ENCODE assay signal across 1 cellular context in genomic region chr17:57849874-57850754, GRCh38.
A peak's percentile ranks its signal among the peaks of the same experiment; 100 is the strongest.
TF ChIP-seq lines count a peak whose summit lies in the region.

MRPS23 (minus strand) TSS chr17:57850044; CDS start chr17:57850010, 34 bp downstream.

TF ChIP-seq in HepG2, 621 proteins besides CTCF, POLR2A, EP300 and RAD21 (continued from another document and continues in another):
- TF ChIP-seq PAXIP1 (CRISPR knock-in tag; conservative IDR thresholded peaks at IDR 0.05) (peak; percentile 87), YY1 (IDR thresholded peaks at IDR 0.05; ENCODE audit: insufficient read depth, insufficient replicate concordance, low read depth, low read length) (peak; percentile 95), HNF4A (CRISPR knock-in tag; IDR thresholded peaks at IDR 0.05) (peak; percentile 67), GMEB2 (CRISPR knock-in tag; IDR thresholded peaks at IDR 0.05; ENCODE audit: low read depth) (peak; percentile 98), RCOR2 (CRISPR knock-in tag; IDR thresholded peaks at IDR 0.05) (peak; percentile 83), ATAD3A (CRISPR knock-in tag; IDR thresholded peaks at IDR 0.05) (no peak), ZNF616 (CRISPR knock-in tag; IDR thresholded peaks at IDR 0.05; ENCODE audit: low read depth) (peak; percentile 96), MTA1 (CRISPR knock-in tag; IDR thresholded peaks at IDR 0.05; ENCODE audit: borderline replicate concordance) (peak; percentile 87; the same call in 1 of the 2 replicates), MAF1 (CRISPR knock-in tag; IDR thresholded peaks at IDR 0.05; ENCODE audit: borderline replicate concordance) (peak; percentile 86; the same call in 1 of the 2 replicates), MLLT10 (CRISPR knock-in tag; IDR thresholded peaks at IDR 0.05) (no peak), KLF16 (CRISPR knock-in tag; IDR thresholded peaks at IDR 0.05) (peak in 1 of 2 experiments; percentile 99; a peak in 2 of 4 replicates), MIXL1 (CRISPR knock-in tag; IDR thresholded peaks at IDR 0.05) (peak; percentile 94), ZXDC (CRISPR knock-in tag; IDR thresholded peaks at IDR 0.05) (peak; percentile 97; the same call in 1 of the 2 replicates), RFX5 (IDR thresholded peaks at IDR 0.05; ENCODE audit: low read depth, low read length) (no peak; the same call in 1 of the 2 replicates), LCORL (IDR thresholded peaks at IDR 0.05) (no peak), LCORL (CRISPR knock-in tag; IDR thresholded peaks at IDR 0.05) (peak; percentile 86), ONECUT2 (CRISPR knock-in tag; IDR thresholded peaks at IDR 0.05) (no peak), ZNF777 (CRISPR knock-in tag; IDR thresholded peaks at IDR 0.05) (peak; percentile 71), SALL1 (CRISPR knock-in tag; IDR thresholded peaks at IDR 0.05) (peak; percentile 98), ZBTB38 (CRISPR knock-in tag; IDR thresholded peaks at IDR 0.05) (peak; percentile 92; the same call in 1 of the 2 replicates), ETS1 (CRISPR knock-in tag; IDR thresholded peaks at IDR 0.05) (peak; percentile 81; the same call in 1 of the 2 replicates), ZNF652 (CRISPR knock-in tag; IDR thresholded peaks at IDR 0.05; ENCODE audit: borderline replicate concordance, low read depth) (peak; percentile 72), ZNF256 (CRISPR knock-in tag; conservative IDR thresholded peaks at IDR 0.05) (no peak; the same call in 1 of the 2 replicates), ARNT (IDR thresholded peaks at IDR 0.05) (no peak), AHDC1 (CRISPR knock-in tag; IDR thresholded peaks at IDR 0.05; ENCODE audit: borderline replicate concordance) (no peak), NFIC (IDR thresholded peaks at IDR 0.05; ENCODE audit: low read length) (no peak), RORA (CRISPR knock-in tag; IDR thresholded peaks at IDR 0.05) (no peak; the same call in 1 of the 2 replicates), ARHGAP35 (CRISPR knock-in tag; IDR thresholded peaks at IDR 0.05; ENCODE audit: borderline replicate concordance) (no peak; the same call in none of the 2 replicates), REPIN1 (CRISPR knock-in tag; IDR thresholded peaks at IDR 0.05; ENCODE audit: borderline replicate concordance, low read depth) (peak; percentile 100), SRSF9 (IDR thresholded peaks at IDR 0.05; ENCODE audit: borderline replicate concordance, insufficient read depth, low read depth, low read length, poor library complexity, severe bottlenecking) (no peak), ARNTL (CRISPR knock-in tag; IDR thresholded peaks at IDR 0.05) (peak; percentile 94; the same call in 1 of the 2 replicates), ZNF180 (CRISPR knock-in tag; IDR thresholded peaks at IDR 0.05; ENCODE audit: borderline replicate concordance, low read depth) (no peak), KDM4B (CRISPR knock-in tag; IDR thresholded peaks at IDR 0.05) (peak; percentile 81), GFI1 (CRISPR knock-in tag; IDR thresholded peaks at IDR 0.05; ENCODE audit: borderline replicate concordance) (peak; percentile 91), ZBTB7A (CRISPR knock-in tag; IDR thresholded peaks at IDR 0.05) (peak; percentile 40; the same call in 1 of the 2 replicates), SP5 (CRISPR knock-in tag; IDR thresholded peaks at IDR 0.05; ENCODE audit: borderline replicate concordance, low read depth) (peak; percentile 50; the same call in 1 of the 2 replicates), ZNF143 (CRISPR knock-in tag; IDR thresholded peaks at IDR 0.05) (peak; percentile 77), ZNF83 (CRISPR knock-in tag; IDR thresholded peaks at IDR 0.05; ENCODE audit: borderline replicate concordance) (peak; percentile 82), SKIL (CRISPR knock-in tag; IDR thresholded peaks at IDR 0.05; ENCODE audit: borderline replicate concordance) (peak; percentile 90), ZNF766 (CRISPR knock-in tag; IDR thresholded peaks at IDR 0.05; ENCODE audit: borderline replicate concordance) (0 out of 2 replicates have a peak, but pooled peaks have one; percentile 94), ZNF207 (IDR thresholded peaks at IDR 0.05; ENCODE audit: borderline replicate concordance) (no peak), ZNF234 (CRISPR knock-in tag; conservative IDR thresholded peaks at IDR 0.05) (peak; percentile 94), SNRNP70 (IDR thresholded peaks at IDR 0.05; ENCODE audit: low read depth, low read length) (no peak), NCOA1 (CRISPR knock-in tag; IDR thresholded peaks at IDR 0.05) (peak; percentile 54; the same call in 1 of the 2 replicates), RAD51 (IDR thresholded peaks at IDR 0.05; ENCODE audit: borderline replicate concordance) (no peak)
- TF ChIP-seq, protein P1, sequence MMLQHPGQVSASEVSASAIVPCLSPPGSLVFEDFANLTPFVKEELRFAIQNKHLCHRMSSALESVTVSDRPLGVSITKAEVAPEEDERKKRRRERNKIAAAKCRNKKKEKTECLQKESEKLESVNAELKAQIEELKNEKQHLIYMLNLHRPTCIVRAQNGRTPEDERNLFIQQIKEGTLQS (CRISPR knock-in tag; IDR thresholded peaks at IDR 0.05) = peak; percentile 48; the same call in 1 of the 2 replicates
- TF ChIP-seq, protein P2, sequence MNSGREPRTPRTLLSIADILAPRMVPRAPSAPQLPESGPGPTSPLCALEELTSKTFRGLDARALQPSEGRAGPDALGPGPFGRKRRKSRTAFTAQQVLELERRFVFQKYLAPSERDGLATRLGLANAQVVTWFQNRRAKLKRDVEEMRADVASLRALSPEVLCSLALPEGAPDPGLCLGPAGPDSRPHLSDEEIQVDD (CRISPR knock-in tag; IDR thresholded peaks at IDR 0.05; ENCODE audit: borderline replicate concordance) = peak; percentile 61; the same call in 1 of the 2 replicates
- TF ChIP-seq, protein P3, sequence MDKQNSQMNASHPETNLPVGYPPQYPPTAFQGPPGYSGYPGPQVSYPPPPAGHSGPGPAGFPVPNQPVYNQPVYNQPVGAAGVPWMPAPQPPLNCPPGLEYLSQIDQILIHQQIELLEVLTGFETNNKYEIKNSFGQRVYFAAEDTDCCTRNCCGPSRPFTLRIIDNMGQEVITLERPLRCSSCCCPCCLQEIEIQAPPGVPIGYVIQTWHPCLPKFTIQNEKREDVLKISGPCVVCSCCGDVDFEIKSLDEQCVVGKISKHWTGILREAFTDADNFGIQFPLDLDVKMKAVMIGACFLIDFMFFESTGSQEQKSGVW (CRISPR knock-in tag; IDR thresholded peaks at IDR 0.05; ENCODE audit: borderline replicate concordance) = no peak; the same call in 1 of the 2 replicates
